9 cellular contexts compared by ENCODE assay signal in the genomic region with DNA sequence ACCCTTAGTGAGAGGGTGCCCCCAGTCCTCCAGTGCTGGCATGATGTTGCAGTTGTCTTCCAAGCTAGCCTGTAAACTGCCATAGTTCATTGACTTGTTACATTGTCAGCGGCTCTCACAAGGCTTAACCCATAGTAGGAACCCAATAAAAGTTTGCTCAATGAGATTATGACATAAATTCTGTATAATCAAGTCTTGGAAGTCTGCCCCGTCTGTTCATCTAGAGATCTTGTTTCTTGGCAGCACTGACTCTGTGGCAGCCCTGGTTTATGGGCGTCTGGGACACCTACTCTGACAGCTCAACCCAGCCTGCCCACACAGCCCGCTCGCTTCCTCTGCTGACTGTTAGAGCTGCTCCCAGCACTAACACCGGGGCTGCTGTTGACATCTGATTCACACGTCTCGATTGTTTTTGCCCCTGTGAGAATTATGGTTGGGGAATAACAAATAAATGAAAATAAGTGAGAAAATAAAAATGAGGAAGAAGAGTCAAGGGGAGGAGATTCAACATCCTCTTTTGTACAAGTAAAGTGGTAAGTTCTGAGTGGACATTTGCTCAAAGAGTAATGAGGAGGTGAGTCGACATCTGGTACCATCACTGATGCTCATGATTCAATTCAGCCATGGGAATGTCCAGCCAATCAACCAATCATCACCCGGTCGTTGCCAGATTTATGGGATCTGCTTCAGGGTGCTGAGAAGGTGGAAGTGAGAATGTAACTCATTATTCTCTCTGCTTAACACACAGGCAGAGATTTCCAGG.
A peak's percentile ranks its signal among the peaks of the same experiment; 100 is the strongest.
DNase-seq lines count a peak whose midpoint lies in the region; ATAC-seq and TF ChIP-seq lines count a peak whose summit lies in the region.
"Had no signal": no experiment of that assay in that cellular context is flagged by ENCODE, and none has a peak within 500 bp of the region (broad histone marks: within the 10 kb centered on the region; RNA-seq: fewer than 3 reads in every experiment).

No MANE protein-coding gene starts in this region.

- no peaks in the 10 kb centered on the region for H3K36me3 ChIP-seq in SK-N-SH (replicated peaks in 1 of 2; ENCODE audit: control insufficient read depth in 1 of 2, insufficient read depth in 2 of 2, low read length in 1 of 2)

- CTCF ChIA-PET in SK-N-SH (lab: Yijun Ruan, JAX) = no interaction called here
- CTCF ChIA-PET in activated CD4-positive, alpha-beta memory T cell treated with anti-CD3 and anti-CD28 coated beads for 36 hours (lab: Charles Lee) = no interaction called here

- H3K9ac ChIP-seq in SK-N-SH = no peak overlapping the region

- 53% methylated on average over 11 of the region's 11 CpGs for WGBS in SK-N-SH (ENCODE audit: low lambda C conversion rate)

- no peak overlapping the region for H3K4me2 ChIP-seq in SK-N-SH

- TF ChIP-seq RAD21 in SK-N-SH (IDR thresholded peaks at IDR 0.05; ENCODE audit: low read length) = no peak

- peaks cover 6% of the 10 kb centered on the region for H3K36me3 Mint-ChIP-seq in activated CD4-positive, alpha-beta memory T cell treated with anti-CD3 and anti-CD28 coated beads for 36 hours
- H3K36me3 Mint-ChIP-seq: activated naive CD4-positive, alpha-beta T cell treated with anti-CD3 and anti-CD28 coated beads, Interleukin-2, amount 50 U/mL, for 24 hours had no signal

- peaks cover 11% of the 10 kb centered on the region for H3K4me1 Mint-ChIP-seq in activated CD4-positive, alpha-beta memory T cell treated with anti-CD3 and anti-CD28 coated beads for 36 hours (ENCODE audit: low read depth)

- ATAC-seq in SK-N-SH treated with all-trans-retinoic acid at 6 μM for 48 hours = peak; percentile 30; the same call in 1 of the 3 replicates
- ATAC-seq in stimulated activated naive CD8-positive, alpha-beta T cell treated with anti-CD3 and anti-CD28 coated beads, Interleukin-15, Interleukin-2, amounts not matched to agents 100 U/mL and 50 U/mL, for 24 hours = peak; percentile 88

- no peak overlapping the region for H3K27ac Mint-ChIP-seq in activated CD4-positive, alpha-beta memory T cell treated with anti-CD3 and anti-CD28 coated beads for 36 hours
- H3K27ac Mint-ChIP-seq: activated naive CD4-positive, alpha-beta T cell treated with anti-CD3 and anti-CD28 coated beads, Interleukin-2, amount 50 U/mL, for 24 hours had no signal

- H3F3A ChIP-seq in SK-N-SH (replicated peaks; ENCODE audit: insufficient read depth) = no peaks in the 10 kb centered on the region

- no peaks in the 10 kb centered on the region for H3K27me3 ChIP-seq in SK-N-SH (ENCODE audit: insufficient read depth)

- H3K4me3 ChIP-seq in SK-N-SH (ENCODE audit: low read depth in 2 of 2, low read length in 1 of 2) = no peak overlapping the region

- DNase-seq in SK-N-SH (no peak), left kidney (ENCODE audit: low read depth, low spot score) (peak; percentile 67), GDM1 (lab: John Stamatoyannopoulos, UW) (no peak), NCI-H187 treated with DMSO at 0.1 percent for 48 hours (lab: John Stamatoyannopoulos, UW) (no peak), H4 (ENCODE audit: low spot score) (no peak)
- peak; percentile 68 for DNase-seq in activated CD4-positive, alpha-beta memory T cell treated with anti-CD3 and anti-CD28 coated beads for 36 hours
- peak; percentile 52 for DNase-seq in stimulated activated naive CD8-positive, alpha-beta T cell treated with anti-CD3 and anti-CD28 coated beads, Interleukin-15, Interleukin-2, amounts not matched to agents 100 U/mL and 50 U/mL, for 24 hours

- POLR2A ChIA-PET in SK-N-SH (lab: Yijun Ruan, JAX) = no interaction called here
- POLR2A ChIA-PET in activated CD4-positive, alpha-beta memory T cell treated with anti-CD3 and anti-CD28 coated beads for 36 hours (lab: Charles Lee) = interaction anchor here (0.5 kb wide), 1 partner anchor 981 kb away, joined by 4 read pairs; the partner anchor contains the start of gene SKIDA1

- H3K4me3 Mint-ChIP-seq in activated CD4-positive, alpha-beta memory T cell treated with anti-CD3 and anti-CD28 coated beads for 36 hours = no peak overlapping the region
- H3K4me3 Mint-ChIP-seq: activated naive CD4-positive, alpha-beta T cell treated with anti-CD3 and anti-CD28 coated beads, Interleukin-2, amount 50 U/mL, for 24 hours had no signal

- H3K9me2 ChIP-seq in SK-N-SH = no peaks in the 10 kb centered on the region

- H3K79me2 ChIP-seq in SK-N-SH (ENCODE audit: insufficient read depth) = no peaks in the 10 kb centered on the region

- intact Hi-C loops in activated CD4-positive, alpha-beta memory T cell treated with anti-CD3 and anti-CD28 coated beads for 36 hours (cut with micrococcal nuclease) = no loop called here

- H3K27me3 Mint-ChIP-seq in activated CD4-positive, alpha-beta memory T cell treated with anti-CD3 and anti-CD28 coated beads for 36 hours = peaks cover 16% of the 10 kb centered on the region

- no peak overlapping the region for H3K27ac ChIP-seq in SK-N-SH (ENCODE audit: low read depth in 2 of 2, low read length in 1 of 2)

- H3K9me3 ChIP-seq in SK-N-SH = no peaks in the 10 kb centered on the region

- no peak for TF ChIP-seq CTCF in SK-N-SH (IDR thresholded peaks at IDR 0.05)

- TF ChIP-seq EP300 in SK-N-SH (IDR thresholded peaks at IDR 0.05; ENCODE audit: borderline replicate concordance in 1 of 2, low read depth in 1 of 2, low read length in 1 of 2) = no peak

- H2AFZ ChIP-seq in SK-N-SH (ENCODE audit: low read depth) = no peak overlapping the region

- H3K4me1 ChIP-seq in SK-N-SH (ENCODE audit: control insufficient read depth in 1 of 2, insufficient read depth in 2 of 2, low read depth in 1 of 2, low read length in 1 of 2) = peaks cover 0 to 2% of the 10 kb centered on the region in 2 experiments; a peak in 1 of 4 replicates

- no peaks in the 10 kb centered on the region for H4K20me1 ChIP-seq in SK-N-SH (ENCODE audit: insufficient read depth)

- H3K9me3 Mint-ChIP-seq in activated CD4-positive, alpha-beta memory T cell treated with anti-CD3 and anti-CD28 coated beads for 36 hours = peaks cover 15% of the 10 kb centered on the region
- H3K9me3 Mint-ChIP-seq: activated naive CD4-positive, alpha-beta T cell treated with anti-CD3 and anti-CD28 coated beads, Interleukin-2, amount 50 U/mL, for 24 hours had no signal

TF ChIP-seq in SK-N-SH treated with all-trans-retinoic acid at 6 μM for 48 hours, 23 proteins besides CTCF, POLR2A, EP300 and RAD21 (continues in another document):
- TF ChIP-seq SNAI2 (CRISPR knock-in tag; IDR thresholded peaks at IDR 0.05) (no peak), TCF4 (CRISPR knock-in tag; IDR thresholded peaks at IDR 0.05; ENCODE audit: borderline replicate concordance) (no peak), POU6F1 (CRISPR knock-in tag; IDR thresholded peaks at IDR 0.05; ENCODE audit: borderline replicate concordance, low read depth) (no peak), GLIS3 (CRISPR knock-in tag; IDR thresholded peaks at IDR 0.05) (no peak), BACH2 (CRISPR knock-in tag; IDR thresholded peaks at IDR 0.05; ENCODE audit: borderline replicate concordance) (no peak)

TF ChIP-seq in SK-N-SH, 30 proteins besides CTCF, POLR2A, EP300 and RAD21:
- no peak for TF ChIP-seq NRF1 (IDR thresholded peaks at IDR 0.05; ENCODE audit: low read depth, low read length)
- no peak for TF ChIP-seq GABPA (IDR thresholded peaks at IDR 0.05; ENCODE audit: low read depth)
- no peak for TF ChIP-seq RCOR1 (IDR thresholded peaks at IDR 0.05; ENCODE audit: low read length)
- no peak for TF ChIP-seq MXI1 (IDR thresholded peaks at IDR 0.05; ENCODE audit: low read depth, low read length)
- TF ChIP-seq, protein P1, sequence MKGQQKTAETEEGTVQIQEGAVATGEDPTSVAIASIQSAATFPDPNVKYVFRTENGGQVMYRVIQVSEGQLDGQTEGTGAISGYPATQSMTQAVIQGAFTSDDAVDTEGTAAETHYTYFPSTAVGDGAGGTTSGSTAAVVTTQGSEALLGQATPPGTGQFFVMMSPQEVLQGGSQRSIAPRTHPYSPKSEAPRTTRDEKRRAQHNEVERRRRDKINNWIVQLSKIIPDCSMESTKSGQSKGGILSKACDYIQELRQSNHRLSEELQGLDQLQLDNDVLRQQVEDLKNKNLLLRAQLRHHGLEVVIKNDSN (IDR thresholded peaks at IDR 0.05; ENCODE audit: borderline replicate concordance, low read depth) = no peak
- TF ChIP-seq, protein P2, sequence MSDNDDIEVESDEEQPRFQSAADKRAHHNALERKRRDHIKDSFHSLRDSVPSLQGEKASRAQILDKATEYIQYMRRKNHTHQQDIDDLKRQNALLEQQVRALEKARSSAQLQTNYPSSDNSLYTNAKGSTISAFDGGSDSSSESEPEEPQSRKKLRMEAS (IDR thresholded peaks at IDR 0.05; ENCODE audit: low read depth) = no peak
- TF ChIP-seq FOXM1 (IDR thresholded peaks at IDR 0.05; ENCODE audit: low read depth) = no peak
- no peak for TF ChIP-seq JUND (IDR thresholded peaks at IDR 0.05)
- TF ChIP-seq TAF1 (IDR thresholded peaks at IDR 0.05; ENCODE audit: borderline replicate concordance, low read depth, low read length) = no peak
- TF ChIP-seq TCF12 (IDR thresholded peaks at IDR 0.05) = no peak
- no peak for TF ChIP-seq PBX3 (IDR thresholded peaks at IDR 0.05)
- TF ChIP-seq, protein P3, sequence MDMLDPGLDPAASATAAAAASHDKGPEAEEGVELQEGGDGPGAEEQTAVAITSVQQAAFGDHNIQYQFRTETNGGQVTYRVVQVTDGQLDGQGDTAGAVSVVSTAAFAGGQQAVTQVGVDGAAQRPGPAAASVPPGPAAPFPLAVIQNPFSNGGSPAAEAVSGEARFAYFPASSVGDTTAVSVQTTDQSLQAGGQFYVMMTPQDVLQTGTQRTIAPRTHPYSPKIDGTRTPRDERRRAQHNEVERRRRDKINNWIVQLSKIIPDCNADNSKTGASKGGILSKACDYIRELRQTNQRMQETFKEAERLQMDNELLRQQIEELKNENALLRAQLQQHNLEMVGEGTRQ (IDR thresholded peaks at IDR 0.05; ENCODE audit: borderline replicate concordance, low read depth, low read length) = no peak

Comparison
In these comparisons a context has a peak if more than half of its experiments do, and no peak if none do; other contexts are left out.
1. DNase-seq: peak in activated CD4-positive, alpha-beta memory T cell treated with anti-CD3 and anti-CD28 coated beads for 36 hours (single experiment), left kidney (single experiment) and stimulated activated naive CD8-positive, alpha-beta T cell treated with anti-CD3 and anti-CD28 coated beads, Interleukin-15, Interleukin-2, amounts not matched to agents 100 U/mL and 50 U/mL, for 24 hours (single experiment); none in SK-N-SH (single experiment), GDM1 (single experiment), NCI-H187 treated with DMSO at 0.1 percent for 48 hours (single experiment) and H4 (single experiment).